9 cellular contexts compared by ENCODE assay signal in genomic region chr9:129337287-129338140, GRCh38.
DNase-seq lines count a peak whose midpoint lies in the region; ATAC-seq and TF ChIP-seq lines count a peak whose summit lies in the region.
"Had no signal": no experiment of that assay in that cellular context is flagged by ENCODE, and none has a peak within 500 bp of the region (broad histone marks: within the 10 kb centered on the region; RNA-seq: fewer than 3 reads in every experiment).

No MANE protein-coding gene starts in this region.

- H3K14ac ChIP-seq in neuronal stem cell (ENCODE audit: low read length) = no peak overlapping the region

- H3K9ac ChIP-seq in neuronal stem cell (ENCODE audit: low read depth, low read length, poor library complexity) = peak overlapping the region; percentile 57

- H3K4me2 ChIP-seq in neuronal stem cell (ENCODE audit: insufficient read depth, low read length, poor library complexity, severe bottlenecking) = peak overlapping the region; percentile 54

- peaks cover 0 to 48% of the 10 kb centered on the region in 2 donors for H3K4me1 ChIP-seq in right atrium auricular region
- peaks cover 35 to 38% of the 10 kb centered on the region in 2 donors for H3K4me1 ChIP-seq in neuronal stem cell (ENCODE audit: control insufficient read depth in 2 of 2, insufficient read depth in 1 of 2, low read depth in 1 of 2, low read length in 2 of 2)

- H3K23ac ChIP-seq in neuronal stem cell (ENCODE audit: low read depth, low read length, poor library complexity) = no peak overlapping the region

- intact Hi-C loops in left ventricle myocardium superior (cut with micrococcal nuclease) = no loop called here

- H3K4me3 ChIP-seq in right atrium auricular region = peak overlapping the region; percentile 26 to 48
- peak overlapping the region; percentile 56 for H3K4me3 ChIP-seq in epithelial cell of esophagus (ENCODE audit: low read length)
- H3K4me3 ChIP-seq in neuronal stem cell (ENCODE audit: low read length in 2 of 2) = no peak overlapping the region
- H3K4me3 ChIP-seq in brain microvascular endothelial cell (ENCODE audit: low read depth, low read length) = no peak overlapping the region

- DNase-seq in right atrium auricular region (ENCODE audit: low spot score) (no peak), left ventricle myocardium superior (no peak), epithelial cell of esophagus (ENCODE audit: low read depth) (no peak), neuronal stem cell (ENCODE audit: low spot score) (no peak), brain microvascular endothelial cell (no peak), GOT3 (lab: John Stamatoyannopoulos, UW) (no peak)
- DNase-seq: midbrain had no signal

- no peaks in the 10 kb centered on the region for H3K79me1 ChIP-seq in neuronal stem cell (ENCODE audit: low read depth, low read length)

- in situ Hi-C loops in brain microvascular endothelial cell (cut with HindIII; ENCODE audit: low pct_ligation_motif_present, low sequenced_read_pairs) = loop anchor here (25.0 kb wide), 2 partner anchors 175 to 275 kb away; partner anchors contain the start of gene C9orf50

- no peak overlapping the region for H4K8ac ChIP-seq in neuronal stem cell (ENCODE audit: low read depth, low read length)

- H2AFZ ChIP-seq in neuronal stem cell (ENCODE audit: low read length) = no peak overlapping the region

- no peak overlapping the region for H2BK120ac ChIP-seq in neuronal stem cell (ENCODE audit: low read depth, low read length)

- peak overlapping the region; percentile 30 for H2BK15ac ChIP-seq in neuronal stem cell (ENCODE audit: low read length)

- no peak for ATAC-seq in left ventricle myocardium superior
- no peak for ATAC-seq in HG02884 (IDR thresholded peaks at IDR 0.05; ENCODE audit: unreplicated experiment)
- ATAC-seq in GM18907 (IDR thresholded peaks at IDR 0.05; ENCODE audit: unreplicated experiment) = no peak

- H4K91ac ChIP-seq in neuronal stem cell (ENCODE audit: low read depth, low read length, poor library complexity) = no peak overlapping the region

- peak overlapping the region; percentile 20 for H2AK5ac ChIP-seq in neuronal stem cell (ENCODE audit: low read depth, low read length)

- peak overlapping the region; percentile 76 for H3K18ac ChIP-seq in neuronal stem cell (ENCODE audit: low read length)

- H3K4ac ChIP-seq in neuronal stem cell (ENCODE audit: low read length) = no peak overlapping the region

- peak overlapping the region; percentile 77 to 86 for H3K27ac ChIP-seq in right atrium auricular region
- H3K27ac ChIP-seq in neuronal stem cell (replicated peaks; ENCODE audit: low read length) = no peak overlapping the region
- no peak overlapping the region for H3K27ac ChIP-seq in brain microvascular endothelial cell

- H3K9me3 ChIP-seq in right atrium auricular region (no peaks in the 10 kb centered on the region), neuronal stem cell (replicated peaks in 1 of 2; ENCODE audit: control insufficient read depth in 2 of 2, insufficient read depth in 1 of 2, low read depth in 1 of 2, low read length in 2 of 2) (no peaks in the 10 kb centered on the region)

- peak overlapping the region; percentile 47 for H2BK12ac ChIP-seq in neuronal stem cell (ENCODE audit: low read length)

- WGBS in neuronal stem cell (ENCODE audit: extremely low coverage in 2 of 2, insufficient read length in 2 of 2, insufficient replicate concordance in 1 of 2), 2 donors = no CpG with 5 or more reads among the region's 32 CpGs

- H3K27me3 ChIP-seq in right atrium auricular region (no peaks in the 10 kb centered on the region), neuronal stem cell (ENCODE audit: control insufficient read depth in 3 of 3, insufficient read depth in 3 of 3, low read depth in 1 of 3, low read length in 3 of 3) (no peaks in the 10 kb centered on the region), brain microvascular endothelial cell (replicated peaks) (no peaks in the 10 kb centered on the region)

- H3K36me3 ChIP-seq in right atrium auricular region (no peaks in the 10 kb centered on the region), neuronal stem cell (replicated peaks in 1 of 2; ENCODE audit: control insufficient read depth in 2 of 2, insufficient read depth in 2 of 2, low read length in 2 of 2) (no peaks in the 10 kb centered on the region), brain microvascular endothelial cell (replicated peaks) (no peaks in the 10 kb centered on the region)

- TF ChIP-seq CTCF in right atrium auricular region (IDR thresholded peaks at IDR 0.05) (no peak), epithelial cell of esophagus (IDR thresholded peaks at IDR 0.05; ENCODE audit: insufficient read depth, low read depth, low read length, missing control alignments) (no peak), brain microvascular endothelial cell (IDR thresholded peaks at IDR 0.05; ENCODE audit: low read depth, low read length, missing control alignments) (no peak)

- no peak overlapping the region for H2BK5ac ChIP-seq in neuronal stem cell (ENCODE audit: low read length)

Comparison
In these comparisons a context has a peak if more than half of its experiments do, and no peak if none do; other contexts are left out.
1. H3K27ac ChIP-seq: peak in right atrium auricular region (2 of 2); none in neuronal stem cell (single experiment) and brain microvascular endothelial cell (single experiment).
2. H3K4me3 ChIP-seq: peak in right atrium auricular region (2 of 2) and epithelial cell of esophagus (single experiment); none in neuronal stem cell (0 of 2) and brain microvascular endothelial cell (single experiment).